Comparison of ENCODE assay signal across 1 cellular context in genomic region chr20:31663838-31664695, GRCh38.
TF ChIP-seq lines count a peak whose summit lies in the region.

No MANE protein-coding gene starts in this region.

TF ChIP-seq in HepG2, 621 proteins besides CTCF, POLR2A, EP300 and RAD21 (continued from another document and continues in another):
- TF ChIP-seq TFE3 (CRISPR knock-in tag; IDR thresholded peaks at IDR 0.05): peak; percentile 39; the same call in 1 of the 2 replicates
- TF ChIP-seq ZSCAN31 (CRISPR knock-in tag; IDR thresholded peaks at IDR 0.05; ENCODE audit: low read depth): peak; percentile 38
- TF ChIP-seq NCOR1 (IDR thresholded peaks at IDR 0.05; ENCODE audit: borderline replicate concordance, low read length): peak; percentile 90
- TF ChIP-seq ELF1 (CRISPR knock-in tag; IDR thresholded peaks at IDR 0.05): peak; percentile 9; the same call in 1 of the 2 replicates
- TF ChIP-seq ZNF883 (CRISPR knock-in tag; IDR thresholded peaks at IDR 0.05; ENCODE audit: not compliant biosample characterization): peak; percentile 60
- no peak for TF ChIP-seq ZSCAN12 (CRISPR knock-in tag; IDR thresholded peaks at IDR 0.05)
- peak; percentile 51; the same call in 1 of the 2 replicates for TF ChIP-seq KMT2B (CRISPR knock-in tag; IDR thresholded peaks at IDR 0.05)
- TF ChIP-seq HMG20A (CRISPR knock-in tag; IDR thresholded peaks at IDR 0.05; ENCODE audit: borderline replicate concordance): peak; percentile 41; the same call in 1 of the 2 replicates
- TF ChIP-seq ZNF503 (CRISPR knock-in tag; IDR thresholded peaks at IDR 0.05): no peak; the same call in 1 of the 2 replicates
- TF ChIP-seq NPAS2 (CRISPR knock-in tag; IDR thresholded peaks at IDR 0.05; ENCODE audit: borderline replicate concordance): no peak
- peak; percentile 75; the same call in 1 of the 2 replicates for TF ChIP-seq TBX3 (IDR thresholded peaks at IDR 0.05; ENCODE audit: borderline replicate concordance)
- peak; percentile 95 for TF ChIP-seq ZBTB34 (CRISPR knock-in tag; IDR thresholded peaks at IDR 0.05)
- peak; percentile 97 for TF ChIP-seq ZSCAN9 (CRISPR knock-in tag; IDR thresholded peaks at IDR 0.05; ENCODE audit: borderline replicate concordance)
- TF ChIP-seq ZNF253 (CRISPR knock-in tag; IDR thresholded peaks at IDR 0.05; ENCODE audit: borderline replicate concordance): 0 out of 2 replicates have a peak, but pooled peaks have one; percentile 69
- peak; percentile 82; the same call in 1 of the 2 replicates for TF ChIP-seq DNMT3B (CRISPR knock-in tag; conservative IDR thresholded peaks at IDR 0.05)
- no peak for TF ChIP-seq ZNF382 (CRISPR knock-in tag; IDR thresholded peaks at IDR 0.05; ENCODE audit: borderline replicate concordance)
- TF ChIP-seq JUND (CRISPR knock-in tag; IDR thresholded peaks at IDR 0.05): peak; percentile 61
- peak; percentile 87 for TF ChIP-seq ZNF761 (CRISPR knock-in tag; conservative IDR thresholded peaks at IDR 0.05)
- peak; percentile 50; the same call in 1 of the 2 replicates for TF ChIP-seq ZNF563 (CRISPR knock-in tag; IDR thresholded peaks at IDR 0.05)
- peak; percentile 58; the same call in 1 of the 2 replicates for TF ChIP-seq ETV5 (CRISPR knock-in tag; IDR thresholded peaks at IDR 0.05; ENCODE audit: borderline replicate concordance)
- peak; percentile 94 for TF ChIP-seq ARID2 (CRISPR knock-in tag; IDR thresholded peaks at IDR 0.05; ENCODE audit: borderline replicate concordance)
- TF ChIP-seq MTA1 (CRISPR knock-in tag; IDR thresholded peaks at IDR 0.05; ENCODE audit: borderline replicate concordance): peak; percentile 97
- no peak for TF ChIP-seq RNF2 (conservative IDR thresholded peaks at IDR 0.05; ENCODE audit: low read depth)
- 0 out of 2 replicates have a peak, but pooled peaks have one; percentile 19 for TF ChIP-seq ATRX (CRISPR knock-in tag; IDR thresholded peaks at IDR 0.05; ENCODE audit: borderline replicate concordance)
- TF ChIP-seq THAP7 (CRISPR knock-in tag; IDR thresholded peaks at IDR 0.05): peak; percentile 53; the same call in 1 of the 2 replicates
- TF ChIP-seq ZNF782 (CRISPR knock-in tag; IDR thresholded peaks at IDR 0.05; ENCODE audit: borderline replicate concordance): 0 out of 2 replicates have a peak, but pooled peaks have one; percentile 81
- no peak for TF ChIP-seq ZNF768 (CRISPR knock-in tag; IDR thresholded peaks at IDR 0.05)
- TF ChIP-seq ZNF337 (CRISPR knock-in tag; IDR thresholded peaks at IDR 0.05; ENCODE audit: borderline replicate concordance, low read depth): no peak
- TF ChIP-seq TEAD3 (CRISPR knock-in tag; optimal IDR thresholded peaks at IDR 0.05; ENCODE audit: borderline replicate concordance): peak; percentile 43
- no peak; the same call in 1 of the 2 replicates for TF ChIP-seq WIZ (CRISPR knock-in tag; IDR thresholded peaks at IDR 0.05)
- TF ChIP-seq ZGPAT (CRISPR knock-in tag; IDR thresholded peaks at IDR 0.05): peak; percentile 61
- TF ChIP-seq ZMAT3 (CRISPR knock-in tag; conservative IDR thresholded peaks at IDR 0.05): peak; percentile 69; the same call in 1 of the 2 replicates
- peak; percentile 78 for TF ChIP-seq NR2F2 (IDR thresholded peaks at IDR 0.05; ENCODE audit: borderline replicate concordance, low read depth)
- no peak for TF ChIP-seq MAFF (IDR thresholded peaks at IDR 0.05; ENCODE audit: low read depth, low read length)
- no peak; the same call in 1 of the 2 replicates for TF ChIP-seq TOE1 (CRISPR knock-in tag; IDR thresholded peaks at IDR 0.05)
- peak; percentile 28; the same call in 1 of the 2 replicates for TF ChIP-seq ZNF709 (CRISPR knock-in tag; IDR thresholded peaks at IDR 0.05)
- peak; percentile 41 for TF ChIP-seq HNF1A (IDR thresholded peaks at IDR 0.05; ENCODE audit: low read depth)
- peak; percentile 84; the same call in 1 of the 2 replicates for TF ChIP-seq HNF1A (CRISPR knock-in tag; IDR thresholded peaks at IDR 0.05; ENCODE audit: borderline replicate concordance)
- no peak for TF ChIP-seq MTF1 (CRISPR knock-in tag; IDR thresholded peaks at IDR 0.05)
- TF ChIP-seq ZNF430 (CRISPR knock-in tag; IDR thresholded peaks at IDR 0.05): peak; percentile 81
- TF ChIP-seq FOXO4 (CRISPR knock-in tag; conservative IDR thresholded peaks at IDR 0.05): 0 out of 2 replicates have a peak, but pooled peaks have one; percentile 32
- peak; percentile 90 for TF ChIP-seq ISL2 (CRISPR knock-in tag; IDR thresholded peaks at IDR 0.05)
- TF ChIP-seq PRDM10 (CRISPR knock-in tag; IDR thresholded peaks at IDR 0.05; ENCODE audit: low read depth): no peak
- 0 out of 2 replicates have a peak, but pooled peaks have one; percentile 63 for TF ChIP-seq PAX8 (CRISPR knock-in tag; IDR thresholded peaks at IDR 0.05; ENCODE audit: borderline replicate concordance)
- TF ChIP-seq TGIF2 (CRISPR knock-in tag; IDR thresholded peaks at IDR 0.05): peak; percentile 57; the same call in 1 of the 2 replicates
- peak; percentile 11 for TF ChIP-seq KDM1A (CRISPR knock-in tag; IDR thresholded peaks at IDR 0.05)
- TF ChIP-seq KAT8 (CRISPR knock-in tag; IDR thresholded peaks at IDR 0.05): peak; percentile 71
